Comparison of ENCODE assay signal across 36 cellular contexts in the genomic region with DNA sequence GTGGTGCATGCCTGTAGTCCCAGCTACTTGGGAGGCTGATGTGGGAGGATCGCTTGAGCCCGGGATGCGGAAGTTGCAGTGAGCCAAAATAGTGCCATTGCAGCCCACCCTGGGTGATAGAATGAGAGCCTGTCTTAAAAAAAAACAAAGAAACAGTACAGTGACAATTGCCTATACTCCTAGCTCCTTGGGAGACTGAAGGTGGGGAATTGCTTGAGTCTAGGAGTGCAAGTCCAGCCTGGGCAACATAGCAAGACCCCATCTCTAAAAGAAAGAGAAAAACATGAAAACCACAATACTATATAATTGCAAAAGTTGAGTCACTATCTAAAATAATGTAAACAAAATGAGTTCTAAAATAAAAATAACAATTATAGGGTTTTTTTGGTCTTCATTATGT.
"Had no signal": no experiment of that assay in that cellular context is flagged by ENCODE, and none has a peak within 500 bp of the region (broad histone marks: within the 10 kb centered on the region; RNA-seq: fewer than 3 reads in every experiment).

No MANE protein-coding gene starts in this region.

- H3K4me3 Mint-ChIP-seq: activated B cell treated with CpG ODN at 0.5 μM for 24 hours; activated CD4-positive, alpha-beta memory T cell treated with anti-CD3 and anti-CD28 coated beads for 36 hours; activated CD4-positive, alpha-beta T cell treated with anti-CD3 and anti-CD28 coated beads, Interleukin-2, amount 10 ng/mL, durations not matched to agents 24 days and 14 days; activated CD8-positive, alpha-beta T cell treated with anti-CD3 and anti-CD28 coated beads for 36 hours; activated naive CD4-positive, alpha-beta T cell treated with anti-CD3 and anti-CD28 coated beads, Interleukin-2, amount 10 ng/mL, durations not matched to agents 7 days and 5 days; activated naive CD4-positive, alpha-beta T cell treated with anti-CD3 and anti-CD28 coated beads, Interleukin-2, amount 50 U/mL, for 24 hours; activated naive CD8-positive, alpha-beta T cell; activated naive CD8-positive, alpha-beta T cell treated with anti-CD3 and anti-CD28 coated beads, Interleukin-2, amount 10 ng/mL, durations not matched to agents 7 days and 5 days; activated naive CD8-positive, alpha-beta T cell treated with anti-CD3 and anti-CD28 coated beads, Interleukin-2, amount 50 U/mL, for 24 hours; activated T-cell treated with anti-CD3 and anti-CD28 coated beads, Interleukin-2, amount 50 U/mL, for 24 hours; brain; central memory CD8-positive, alpha-beta T cell; T-helper 1 cell treated with Interleukin-12 subunit alpha and Interleukin-12 subunit beta and Interleukin-4 antibody, amounts not matched to agents 30 μg/mL and 1 μg/mL, for 36 hours; T-helper 2 cell treated with Interferon-gamma antibody and Interleukin-4, amounts not matched to agents 5 μg/mL and 100 μg/mL, for 36 hours had no signal

- H3K9me3 ChIP-seq: ascending aorta had no signal

- H3K27ac Mint-ChIP-seq: activated B cell treated with CpG ODN at 0.5 μM for 24 hours; activated CD4-positive, alpha-beta memory T cell treated with anti-CD3 and anti-CD28 coated beads for 36 hours; activated CD4-positive, alpha-beta T cell treated with anti-CD3 and anti-CD28 coated beads, Interleukin-2, amount 10 ng/mL, durations not matched to agents 24 days and 14 days; activated CD8-positive, alpha-beta T cell treated with anti-CD3 and anti-CD28 coated beads for 36 hours; activated naive CD4-positive, alpha-beta T cell treated with anti-CD3 and anti-CD28 coated beads, Interleukin-2, amount 10 ng/mL, durations not matched to agents 7 days and 5 days; activated naive CD4-positive, alpha-beta T cell treated with anti-CD3 and anti-CD28 coated beads, Interleukin-2, amount 50 U/mL, for 24 hours; activated naive CD8-positive, alpha-beta T cell; activated naive CD8-positive, alpha-beta T cell treated with anti-CD3 and anti-CD28 coated beads, Interleukin-2, amount 10 ng/mL, durations not matched to agents 7 days and 5 days; activated naive CD8-positive, alpha-beta T cell treated with anti-CD3 and anti-CD28 coated beads, Interleukin-2, amount 50 U/mL, for 24 hours; activated T-cell treated with anti-CD3 and anti-CD28 coated beads, Interleukin-2, amount 50 U/mL, for 24 hours; activated T-helper 2 cell treated with anti-CD3 and anti-CD28 coated beads, Interferon-gamma antibody, Interleukin-2, Interleukin-4, amounts not matched to agents 10 μg/mL and 5 μg/mL and 100 μg/mL, durations not matched to agents 14 hours and 24 hours and 36 hours; T-helper 1 cell treated with Interleukin-12 subunit alpha and Interleukin-12 subunit beta and Interleukin-4 antibody, amounts not matched to agents 30 μg/mL and 1 μg/mL, for 36 hours; T-helper 2 cell treated with Interferon-gamma antibody and Interleukin-4, amounts not matched to agents 5 μg/mL and 100 μg/mL, for 36 hours had no signal

- H3K9me3 Mint-ChIP-seq: activated B cell treated with CpG ODN at 0.5 μM for 24 hours; activated CD4-positive, alpha-beta memory T cell treated with anti-CD3 and anti-CD28 coated beads for 36 hours; activated CD4-positive, alpha-beta T cell treated with anti-CD3 and anti-CD28 coated beads, Interleukin-2, amount 10 ng/mL, durations not matched to agents 24 days and 14 days; activated CD8-positive, alpha-beta T cell treated with anti-CD3 and anti-CD28 coated beads for 36 hours; activated naive CD4-positive, alpha-beta T cell treated with anti-CD3 and anti-CD28 coated beads, Interleukin-2, amount 10 ng/mL, durations not matched to agents 7 days and 5 days; activated naive CD4-positive, alpha-beta T cell treated with anti-CD3 and anti-CD28 coated beads, Interleukin-2, amount 50 U/mL, for 24 hours; activated naive CD8-positive, alpha-beta T cell treated with anti-CD3 and anti-CD28 coated beads, Interleukin-2, amount 10 ng/mL, durations not matched to agents 7 days and 5 days; activated naive CD8-positive, alpha-beta T cell treated with anti-CD3 and anti-CD28 coated beads, Interleukin-2, amount 50 U/mL, for 24 hours; activated T-cell treated with anti-CD3 and anti-CD28 coated beads, Interleukin-2, amount 50 U/mL, for 24 hours; activated T-helper 2 cell treated with anti-CD3 and anti-CD28 coated beads, Interferon-gamma antibody, Interleukin-2, Interleukin-4, amounts not matched to agents 10 μg/mL and 5 μg/mL and 100 μg/mL, durations not matched to agents 14 hours and 24 hours and 36 hours; brain; central memory CD8-positive, alpha-beta T cell; T-helper 1 cell treated with Interleukin-12 subunit alpha and Interleukin-12 subunit beta and Interleukin-4 antibody, amounts not matched to agents 30 μg/mL and 1 μg/mL, for 36 hours; T-helper 2 cell treated with Interferon-gamma antibody and Interleukin-4, amounts not matched to agents 5 μg/mL and 100 μg/mL, for 36 hours had no signal

- H3K4me3 ChIP-seq: ascending aorta, cardiac muscle cell had no signal

- DNase-seq: activated B cell treated with CpG ODN at 0.5 μM for 24 hours; activated CD4-positive, alpha-beta memory T cell treated with anti-CD3 and anti-CD28 coated beads for 36 hours; activated CD4-positive, alpha-beta T cell treated with anti-CD3 and anti-CD28 coated beads for 4 hours; activated CD4-positive, alpha-beta T cell treated with anti-CD3 and anti-CD28 coated beads, Interleukin-2, amount 10 ng/mL, durations not matched to agents 24 days and 14 days; activated CD4-positive, alpha-beta T cell treated with anti-CD3 and anti-CD28 coated beads, Interleukin-2, amount 50 U/mL, for 1 hour; activated CD4-positive, alpha-beta T cell treated with anti-CD3 and anti-CD28 coated beads, Interleukin-2, amount 50 U/mL, for 4 hours; activated CD4-positive, CD25-positive, alpha-beta regulatory T cell treated with anti-CD3 and anti-CD28 coated beads, Interleukin-2, amount 50 U/mL, for 72 hours; activated CD8-positive, alpha-beta memory T cell treated with anti-CD3 and anti-CD28 coated beads, Interleukin-2, amount 50 U/mL, for 4 hours; activated CD8-positive, alpha-beta T cell treated with anti-CD3 and anti-CD28 coated beads for 36 hours; activated effector memory CD4-positive, alpha-beta T cell treated with Interleukin-2 at 50 U/mL for 16 hours; activated gamma-delta T cell; activated naive CD4-positive, alpha-beta T cell treated with anti-CD3 and anti-CD28 coated beads, Interleukin-2, amount 10 ng/mL, durations not matched to agents 7 days and 5 days; activated naive CD4-positive, alpha-beta T cell treated with Interleukin-2 at 50 U/mL for 16 hours; activated naive CD8-positive, alpha-beta T cell treated with anti-CD3 and anti-CD28 coated beads, Interleukin-2, amount 10 ng/mL, durations not matched to agents 7 days and 5 days; activated naive CD8-positive, alpha-beta T cell treated with anti-CD3 and anti-CD28 coated beads, Interleukin-2, amount 50 U/mL, for 24 hours; activated T-cell treated with anti-CD3 and anti-CD28 coated beads for 4 hours; activated T-cell treated with anti-CD3 and anti-CD28 coated beads, Interleukin-2, amount 50 U/mL, for 24 hours; activated T-cell treated with anti-CD3 and anti-CD28 coated beads, Interleukin-2, amount 50 U/mL, for 48 hours; amygdala; anterior cingulate cortex; caudate nucleus; cerebellar nuclear complex; T-helper 2 cell; T-helper 9 cell had no signal

- ATAC-seq: activated CD8-positive, alpha-beta T cell treated with anti-CD3 and anti-CD28 coated beads for 36 hours; activated naive CD8-positive, alpha-beta T cell treated with anti-CD3 and anti-CD28 coated beads, Interleukin-2, amount 50 U/mL, for 24 hours had no signal

- H3K36me3 Mint-ChIP-seq: activated naive CD4-positive, alpha-beta T cell treated with anti-CD3 and anti-CD28 coated beads, Interleukin-2, amount 10 ng/mL, durations not matched to agents 7 days and 5 days; activated naive CD4-positive, alpha-beta T cell treated with anti-CD3 and anti-CD28 coated beads, Interleukin-2, amount 50 U/mL, for 24 hours; activated naive CD8-positive, alpha-beta T cell; activated naive CD8-positive, alpha-beta T cell treated with anti-CD3 and anti-CD28 coated beads, Interleukin-2, amount 10 ng/mL, durations not matched to agents 7 days and 5 days had no signal

- FAIRE-seq: bronchial epithelial cell, TTC549 had no signal

- H3K27ac ChIP-seq: ascending aorta, cardiac muscle cell, VCaP had no signal

- H3K27me3 ChIP-seq: ascending aorta, cardiac muscle cell had no signal

- H3K27me3 Mint-ChIP-seq: activated B cell treated with CpG ODN at 0.5 μM for 24 hours; activated CD4-positive, alpha-beta memory T cell treated with anti-CD3 and anti-CD28 coated beads for 36 hours; activated CD4-positive, alpha-beta T cell treated with anti-CD3 and anti-CD28 coated beads, Interleukin-2, amount 10 ng/mL, durations not matched to agents 24 days and 14 days; activated CD8-positive, alpha-beta T cell treated with anti-CD3 and anti-CD28 coated beads for 36 hours; activated naive CD4-positive, alpha-beta T cell treated with anti-CD3 and anti-CD28 coated beads, Interleukin-2, amount 10 ng/mL, durations not matched to agents 7 days and 5 days; activated naive CD4-positive, alpha-beta T cell treated with anti-CD3 and anti-CD28 coated beads, Interleukin-2, amount 50 U/mL, for 24 hours; activated naive CD8-positive, alpha-beta T cell; activated naive CD8-positive, alpha-beta T cell treated with anti-CD3 and anti-CD28 coated beads, Interleukin-2, amount 10 ng/mL, durations not matched to agents 7 days and 5 days; activated naive CD8-positive, alpha-beta T cell treated with anti-CD3 and anti-CD28 coated beads, Interleukin-2, amount 50 U/mL, for 24 hours; activated T-cell treated with anti-CD3 and anti-CD28 coated beads, Interleukin-2, amount 50 U/mL, for 24 hours; brain; central memory CD8-positive, alpha-beta T cell had no signal
